ENCODE assay signal across 25 cellular contexts in the genomic region with DNA sequence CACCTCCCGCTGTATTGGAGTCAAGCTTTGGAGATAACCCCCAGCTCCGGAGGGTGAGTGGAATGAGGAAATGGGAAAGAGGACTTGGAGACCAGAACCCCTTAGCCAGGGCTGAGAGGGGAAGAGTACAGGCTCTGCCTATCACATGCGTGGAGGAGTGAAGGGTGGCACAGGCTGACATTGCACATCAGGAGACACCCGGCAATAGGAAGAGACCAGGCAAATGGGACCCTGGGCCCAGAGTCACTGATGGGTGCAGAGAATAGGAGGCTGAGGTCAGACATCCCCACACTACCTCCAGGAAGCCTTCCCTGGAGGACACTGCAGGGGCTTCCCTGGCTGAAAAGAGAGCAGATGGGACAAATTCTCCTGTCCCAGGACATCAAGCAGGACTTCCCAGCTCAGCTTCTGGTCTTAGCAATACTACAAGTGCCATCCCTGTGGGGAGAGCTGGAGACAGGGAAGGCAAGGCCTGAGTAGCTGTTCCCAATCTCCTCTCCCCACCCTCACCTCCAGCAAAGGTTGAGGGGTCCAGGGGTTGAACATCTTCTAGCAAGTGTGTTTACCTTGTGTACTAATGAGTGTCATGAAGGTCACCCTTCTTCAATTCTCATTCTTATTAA.
"Had no signal": no experiment of that assay in that cellular context is flagged by ENCODE, and none has a peak within 500 bp of the region (broad histone marks: within the 10 kb centered on the region; RNA-seq: fewer than 3 reads in every experiment).

No MANE protein-coding gene starts in this region.

- H3K36me3 Mint-ChIP-seq: mesothelial cell of epicardium; naive B cell; natural killer cell treated with Interleukin-12 subunit alpha and Interleukin-12 subunit beta and Interleukin-15 and Interleukin-18, amount 100 ng/mL, for 72 hours had no signal

- H3K4me1 Mint-ChIP-seq: mesothelial cell of epicardium; neural crest cell; stimulated activated naive CD8-positive, alpha-beta T cell treated with anti-CD3 and anti-CD28 coated beads, Interleukin-15, amount 100 ng/mL, for 72 hours had no signal

- H3K4me3 Mint-ChIP-seq: dendritic cell treated with granulocyte-macrophage colony-stimulating factor and Interleukin-4, amounts not matched to agents 40 ng/mL and 50 ng/mL, for 4 days; memory B cell; mesothelial cell of epicardium; natural killer cell treated with Interleukin-12 subunit alpha and Interleukin-12 subunit beta and Interleukin-15 and Interleukin-18, amount 100 ng/mL, for 72 hours; neural crest cell; stimulated activated naive CD8-positive, alpha-beta T cell treated with anti-CD3 and anti-CD28 coated beads, Interleukin-15, amount 100 ng/mL, for 72 hours had no signal

- H3K9me3 Mint-ChIP-seq: dendritic cell treated with granulocyte-macrophage colony-stimulating factor and Interleukin-4, amounts not matched to agents 40 ng/mL and 50 ng/mL, for 4 days; natural killer cell treated with Interleukin-12 subunit alpha and Interleukin-12 subunit beta and Interleukin-15 and Interleukin-18, amount 100 ng/mL, for 72 hours; neural crest cell had no signal

- H3K27me3 Mint-ChIP-seq: dendritic cell treated with granulocyte-macrophage colony-stimulating factor and Interleukin-4, amounts not matched to agents 40 ng/mL and 50 ng/mL, for 4 days had no signal

- H3K27ac Mint-ChIP-seq: dendritic cell treated with granulocyte-macrophage colony-stimulating factor and Interleukin-4, amounts not matched to agents 40 ng/mL and 50 ng/mL, for 4 days; memory B cell; mesothelial cell of epicardium; naive B cell; natural killer cell treated with Interleukin-12 subunit alpha and Interleukin-12 subunit beta and Interleukin-15 and Interleukin-18, amount 100 ng/mL, for 72 hours; progenitor cell of endocrine pancreas had no signal

- DNase-seq: cerebellar nuclear complex; effector memory CD4-positive, alpha-beta T cell; erythroblast; esophagus squamous epithelium; foreskin melanocyte; glutamatergic neuron; heart right ventricle; hippocampal formation; mucosa of descending colon; naive B cell; stimulated activated CD4-positive, alpha-beta T cell treated with anti-CD3 and anti-CD28 coated beads, Interleukin-12 subunit alpha, Interleukin-12 subunit beta, amount 100 ng/mL, for 4 hours; stimulated activated CD4-positive, alpha-beta T cell treated with anti-CD3 and anti-CD28 coated beads, Interleukin-1b, Interleukin-23, amount 100 ng/mL, for 48 hours; stimulated activated CD4-positive, alpha-beta T cell treated with anti-CD3 and anti-CD28 coated beads, Interleukin-4, amount 100 ng/mL, for 1 hour; stimulated activated CD8-positive, alpha-beta memory T cell treated with anti-CD3 and anti-CD28 coated beads, Interleukin-4, amount 100 ng/mL, for 48 hours; stimulated activated naive CD4-positive, alpha-beta T cell; stimulated activated naive CD8-positive, alpha-beta T cell treated with anti-CD3 and anti-CD28 coated beads, Interleukin-15, amount 100 ng/mL, for 72 hours; upper lobe of right lung; uterus had no signal

- ATAC-seq: heart right ventricle; mucosa of descending colon; natural killer cell treated with Interleukin-12 subunit alpha and Interleukin-12 subunit beta and Interleukin-15 and Interleukin-18, amount 100 ng/mL, for 72 hours; right lobe of liver; stimulated activated naive CD8-positive, alpha-beta T cell treated with anti-CD3 and anti-CD28 coated beads, Interleukin-15, amount 100 ng/mL, for 72 hours; upper lobe of right lung had no signal
